36 cellular contexts compared by ENCODE assay signal in the genomic region with DNA sequence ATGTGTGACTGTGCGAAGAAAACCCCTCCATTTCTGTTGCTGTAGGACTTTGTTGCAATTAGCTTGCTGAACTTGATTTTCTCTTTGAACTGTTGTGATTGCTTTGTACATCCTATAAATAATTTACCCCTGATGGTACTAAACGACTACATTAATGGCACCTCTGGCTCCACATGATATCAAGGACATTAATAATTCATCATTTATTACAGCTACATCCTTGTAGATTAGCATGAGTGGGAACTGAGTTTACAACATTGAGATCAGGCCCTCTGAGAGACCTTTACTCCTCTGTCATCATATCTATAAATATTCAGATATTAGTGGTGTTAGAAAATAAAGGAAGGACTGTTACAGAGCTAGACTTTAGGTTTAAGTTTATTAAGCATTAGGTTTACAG.
"Had no signal": no experiment of that assay in that cellular context is flagged by ENCODE, and none has a peak within 500 bp of the region (broad histone marks: within the 10 kb centered on the region; RNA-seq: fewer than 3 reads in every experiment).

No MANE protein-coding gene starts in this region.

- H3K27ac Mint-ChIP-seq: activated CD4-positive, alpha-beta memory T cell treated with anti-CD3 and anti-CD28 coated beads, Interleukin-2, amount 10 ng/mL, durations not matched to agents 7 days and 5 days; activated CD8-positive, alpha-beta memory T cell treated with anti-CD3 and anti-CD28 coated beads, Interleukin-2, amount 10 ng/mL, durations not matched to agents 7 days and 5 days; activated naive CD8-positive, alpha-beta T cell treated with anti-CD3 and anti-CD28 coated beads for 36 hours had no signal

- ATAC-seq: activated CD8-positive, alpha-beta memory T cell treated with anti-CD3 and anti-CD28 coated beads, Interleukin-2, amount 10 ng/mL, durations not matched to agents 7 days and 5 days; Right ventricle myocardium inferior had no signal

- H3K4me3 ChIP-seq: PC-9 had no signal

- H3K4me3 Mint-ChIP-seq: activated CD4-positive, alpha-beta memory T cell treated with anti-CD3 and anti-CD28 coated beads, Interleukin-2, amount 10 ng/mL, durations not matched to agents 7 days and 5 days; activated CD8-positive, alpha-beta memory T cell treated with anti-CD3 and anti-CD28 coated beads, Interleukin-2, amount 10 ng/mL, durations not matched to agents 7 days and 5 days; activated naive CD8-positive, alpha-beta T cell treated with anti-CD3 and anti-CD28 coated beads for 36 hours had no signal

- H3K27me3 ChIP-seq: brain microvascular endothelial cell had no signal

- DNase-seq: activated CD4-positive, alpha-beta memory T cell treated with anti-CD3 and anti-CD28 coated beads, Interleukin-2, amount 10 ng/mL, durations not matched to agents 7 days and 5 days; activated CD4-positive, alpha-beta T cell treated with anti-CD3 and anti-CD28 coated beads for 1 hour; activated CD4-positive, alpha-beta T cell treated with anti-CD3 and anti-CD28 coated beads for 48 hours; activated CD4-positive, CD25-positive, alpha-beta regulatory T cell; activated CD8-positive, alpha-beta memory T cell treated with anti-CD3 and anti-CD28 coated beads for 24 hours; activated CD8-positive, alpha-beta memory T cell treated with anti-CD3 and anti-CD28 coated beads, Interleukin-2, amount 10 ng/mL, durations not matched to agents 7 days and 5 days; activated CD8-positive, alpha-beta memory T cell treated with anti-CD3 and anti-CD28 coated beads, Interleukin-2, amount 50 U/mL, for 48 hours; activated effector memory CD4-positive, alpha-beta T cell treated with anti-CD3 and anti-CD28 coated beads, Interleukin-2, amount 50 U/mL, for 16 hours; activated naive CD4-positive, alpha-beta T cell; activated naive CD4-positive, alpha-beta T cell treated with anti-CD3 and anti-CD28 coated beads, Interleukin-2, amount 50 U/mL, for 16 hours; activated naive CD8-positive, alpha-beta T cell treated with anti-CD3 and anti-CD28 coated beads for 36 hours; activated T-cell treated with anti-CD3 and anti-CD28 coated beads, Interleukin-2, amount 50 U/mL, for 48 hours; amniotic stem cell; aorta; brain microvascular endothelial cell; central memory CD4-positive, alpha-beta T cell; KBM-7; MM.1S; MV-4-11; NCI-H1092; NCI-H1417; NCI-H146; NCI-H187; NCI-H2029 treated with DMSO at 0.1 percent for 48 hours; NCI-H2107; NCI-H2171; NCI-H510A; NCI-H526; NCI-H748 treated with DMSO at 0.1 percent for 48 hours; NK-92 treated with Interleukin-12 subunit alpha and Interleukin-12 subunit beta, amount 100 ng/mL, for 24 hours; PC-9; SW 1271; T1000; WERI-Rb-1 had no signal

- H3K4me2 ChIP-seq: PC-9 had no signal

- H3K27me3 Mint-ChIP-seq: activated CD4-positive, alpha-beta memory T cell treated with anti-CD3 and anti-CD28 coated beads, Interleukin-2, amount 10 ng/mL, durations not matched to agents 7 days and 5 days; activated CD8-positive, alpha-beta memory T cell treated with anti-CD3 and anti-CD28 coated beads, Interleukin-2, amount 10 ng/mL, durations not matched to agents 7 days and 5 days; activated naive CD8-positive, alpha-beta T cell treated with anti-CD3 and anti-CD28 coated beads for 36 hours had no signal

- H3K9me3 Mint-ChIP-seq: activated CD4-positive, alpha-beta memory T cell treated with anti-CD3 and anti-CD28 coated beads, Interleukin-2, amount 10 ng/mL, durations not matched to agents 7 days and 5 days; activated naive CD8-positive, alpha-beta T cell treated with anti-CD3 and anti-CD28 coated beads for 36 hours had no signal

- H3K27ac ChIP-seq: brain microvascular endothelial cell, PC-9, RWPE1, WERI-Rb-1 had no signal
